12 cellular contexts compared by ENCODE assay signal in genomic region chr3:24128195-24129005, GRCh38.
DNase-seq lines count a peak whose midpoint lies in the region; ATAC-seq and TF ChIP-seq lines count a peak whose summit lies in the region.
"Had no signal": no experiment of that assay in that cellular context is flagged by ENCODE, and none has a peak within 500 bp of the region (broad histone marks: within the 10 kb centered on the region; RNA-seq: fewer than 3 reads in every experiment).

No MANE protein-coding gene starts in this region.

- H3K4me3 ChIP-seq in epithelial cell of proximal tubule (ENCODE audit: low read depth, low read length), result no peak overlapping the region

- DNase-seq in EL (peak; percentile 63), NCI-H2029 treated with DMSO at 0.1 percent for 48 hours (lab: John Stamatoyannopoulos, UW) (peak; percentile 86), epithelial cell of proximal tubule (ENCODE audit: low read depth) (peak; percentile 48), sciatic nerve (ENCODE audit: low spot score) (no peak), activated T-cell treated with anti-CD3 and anti-CD28 coated beads for 4 hours (no peak), natural killer cell (no peak)
- DNase-seq: brain microvascular endothelial cell, DMS 273 treated with DMSO at 0.1 percent for 48 hours, GOT3, nephron progenitor cell had no signal

- no peak overlapping the region for H3K4me3 Mint-ChIP-seq in natural killer cell
- H3K4me3 Mint-ChIP-seq: nephron progenitor cell had no signal

- no peak for TF ChIP-seq CTCF in epithelial cell of proximal tubule (conservative IDR thresholded peaks at IDR 0.05; ENCODE audit: low read depth, low read length)
- TF ChIP-seq CTCF in natural killer cell (IDR thresholded peaks at IDR 0.05), result no peak

- H3K4me1 Mint-ChIP-seq in natural killer cell, result no peaks in the 10 kb centered on the region

- intact Hi-C loops in sciatic nerve (cut with DNase I), result no loop called here
- intact Hi-C loops in natural killer cell (cut with micrococcal nuclease), result no loop called here

- no peaks in the 10 kb centered on the region for H3K27me3 Mint-ChIP-seq in natural killer cell (ENCODE audit: low read depth in 2 of 2)

- H3K27ac Mint-ChIP-seq in natural killer cell, result no peak overlapping the region
- H3K27ac Mint-ChIP-seq: nephron progenitor cell had no signal

- H3K36me3 Mint-ChIP-seq in natural killer cell, result no peaks in the 10 kb centered on the region

- H3K9me3 Mint-ChIP-seq in natural killer cell, result no peaks in the 10 kb centered on the region
- H3K9me3 Mint-ChIP-seq: nephron progenitor cell had no signal

- peak; percentile 81 for ATAC-seq in sciatic nerve
- no peak for ATAC-seq in HG02938 (IDR thresholded peaks at IDR 0.05; ENCODE audit: unreplicated experiment)
- no peak for ATAC-seq in natural killer cell
- no peak for ATAC-seq in HG02759 (IDR thresholded peaks at IDR 0.05; ENCODE audit: unreplicated experiment)

Comparison
In these comparisons a context has a peak if more than half of its experiments do, and no peak if none do; other contexts are left out.
1. DNase-seq: peak in EL (single experiment), NCI-H2029 treated with DMSO at 0.1 percent for 48 hours (single experiment) and epithelial cell of proximal tubule (single experiment); none in sciatic nerve (single experiment), activated T-cell treated with anti-CD3 and anti-CD28 coated beads for 4 hours (single experiment) and natural killer cell (single experiment).